In genomic region chr18:23239350-23239692, GRCh38 we compare ENCODE assay signal across 27 cellular contexts.
DNase-seq lines count a peak whose midpoint lies in the region; ATAC-seq and TF ChIP-seq lines count a peak whose summit lies in the region.
"Had no signal": no experiment of that assay in that cellular context is flagged by ENCODE, and none has a peak within 500 bp of the region (broad histone marks: within the 10 kb centered on the region; RNA-seq: fewer than 3 reads in every experiment).

No MANE protein-coding gene starts in this region.

- no peaks in the 10 kb centered on the region for H3K9me3 Mint-ChIP-seq in activated T-cell treated with anti-CD3 and anti-CD28 coated beads, Interleukin-2, amount 50 U/mL, for 24 hours
- no peaks in the 10 kb centered on the region for H3K9me3 Mint-ChIP-seq in immature natural killer cell
- no peaks in the 10 kb centered on the region for H3K9me3 Mint-ChIP-seq in stimulated activated naive B cell treated with anti-CD40 and anti-IgM and Interleukin-4, amounts not matched to agents 10 μg/mL and 1 μg/mL and 100 μg/mL, for 72 hours
- H3K9me3 Mint-ChIP-seq: activated T-helper 1 cell treated with anti-CD3 and anti-CD28 coated beads, Interleukin-12 subunit alpha, Interleukin-12 subunit beta, Interleukin-2, Interleukin-4 antibody, amounts not matched to agents 30 ng/mL and 10 ng/mL and 1 ng/mL, durations not matched to agents 14 hours and 24 hours and 36 hours; IgD-negative memory B cell; stimulated activated naive CD8-positive, alpha-beta T cell treated with anti-CD3 and anti-CD28 coated beads, Interleukin-15, Interleukin-2, amounts not matched to agents 100 ng/mL and 50 ng/mL, for 24 hours had no signal

- H3K4me1 Mint-ChIP-seq in activated T-cell treated with anti-CD3 and anti-CD28 coated beads, Interleukin-2, amount 50 U/mL, for 24 hours (ENCODE audit: low read depth), result peaks cover 32% of the 10 kb centered on the region
- peaks cover 32 to 33% of the 10 kb centered on the region in 2 donors for H3K4me1 Mint-ChIP-seq in immature natural killer cell
- peaks cover 15 to 43% of the 10 kb centered on the region in 2 donors for H3K4me1 Mint-ChIP-seq in stimulated activated naive B cell treated with anti-CD40 and anti-IgM and Interleukin-4, amounts not matched to agents 10 μg/mL and 1 μg/mL and 100 μg/mL, for 72 hours

- H3K36me3 Mint-ChIP-seq in activated T-cell treated with anti-CD3 and anti-CD28 coated beads, Interleukin-2, amount 50 U/mL, for 24 hours (ENCODE audit: low read depth), result peaks cover 3% of the 10 kb centered on the region
- peaks cover 0 to 3% (median 0%) of the 10 kb centered on the region in 3 donors for H3K36me3 Mint-ChIP-seq in immature natural killer cell
- peaks cover 6 to 24% of the 10 kb centered on the region in 2 donors for H3K36me3 Mint-ChIP-seq in stimulated activated naive B cell treated with anti-CD40 and anti-IgM and Interleukin-4, amounts not matched to agents 10 μg/mL and 1 μg/mL and 100 μg/mL, for 72 hours

- H4K20me1 ChIP-seq in OCI-LY7 (ENCODE audit: insufficient read depth, low read length), result no peaks in the 10 kb centered on the region

- POLR2A ChIA-PET in OCI-LY7 (lab: Charles Lee), result interaction anchor here (1.0 to 9.3 kb wide), 2 partner anchors 12 to 106 kb away, joined by 4 to 163 read pairs; no protein-coding TSS in a partner anchor

- H3K27ac Mint-ChIP-seq in activated T-cell treated with anti-CD3 and anti-CD28 coated beads, Interleukin-2, amount 50 U/mL, for 24 hours, result peak overlapping the region; percentile 44
- H3K27ac Mint-ChIP-seq in immature natural killer cell, result peak overlapping the region in 5 of 6 donors; percentile 81 to 98 (median 90)
- peak overlapping the region; percentile 25 for H3K27ac Mint-ChIP-seq in stimulated activated naive B cell treated with anti-CD40 and anti-IgM and Interleukin-4, amounts not matched to agents 10 μg/mL and 1 μg/mL and 100 μg/mL, for 72 hours
- H3K27ac Mint-ChIP-seq: activated CD8-positive, alpha-beta memory T cell treated with anti-CD3 and anti-CD28 coated beads, Interleukin-2, amount 10 ng/mL, durations not matched to agents 7 days and 5 days; activated T-helper 1 cell treated with anti-CD3 and anti-CD28 coated beads, Interleukin-12 subunit alpha, Interleukin-12 subunit beta, Interleukin-2, Interleukin-4 antibody, amounts not matched to agents 30 ng/mL and 10 ng/mL and 1 ng/mL, durations not matched to agents 14 hours and 24 hours and 36 hours had no signal

- H3K4me3 Mint-ChIP-seq in activated T-cell treated with anti-CD3 and anti-CD28 coated beads, Interleukin-2, amount 50 U/mL, for 24 hours, result no peak overlapping the region
- peak overlapping the region in 1 of 5 donors; percentile 25 for H3K4me3 Mint-ChIP-seq in immature natural killer cell
- H3K4me3 Mint-ChIP-seq in stimulated activated naive B cell treated with anti-CD40 and anti-IgM and Interleukin-4, amounts not matched to agents 10 μg/mL and 1 μg/mL and 100 μg/mL, for 72 hours, result no peak overlapping the region
- H3K4me3 Mint-ChIP-seq: activated CD4-positive, alpha-beta T cell treated with anti-CD3 and anti-CD28 coated beads, Interleukin-2, amount 10 ng/mL, durations not matched to agents 7 days and 5 days; activated CD8-positive, alpha-beta memory T cell treated with anti-CD3 and anti-CD28 coated beads, Interleukin-2, amount 10 ng/mL, durations not matched to agents 7 days and 5 days; activated T-helper 1 cell treated with anti-CD3 and anti-CD28 coated beads, Interleukin-12 subunit alpha, Interleukin-12 subunit beta, Interleukin-2, Interleukin-4 antibody, amounts not matched to agents 30 ng/mL and 10 ng/mL and 1 ng/mL, durations not matched to agents 14 hours and 24 hours and 36 hours; stimulated activated naive CD8-positive, alpha-beta T cell treated with anti-CD3 and anti-CD28 coated beads, Interleukin-15, Interleukin-2, amounts not matched to agents 100 ng/mL and 50 ng/mL, for 24 hours had no signal

- H3K4me1 ChIP-seq in OCI-LY7 (ENCODE audit: insufficient read depth, low read length, poor library complexity, severe bottlenecking), result peaks cover 90% of the 10 kb centered on the region

- peak overlapping the region; percentile 95 for H3K27ac ChIP-seq in OCI-LY7 (ENCODE audit: low read depth, low read length, poor library complexity, severe bottlenecking)
- H3K27ac ChIP-seq: cardiac muscle cell had no signal

- H3K4me3 ChIP-seq in OCI-LY7 (ENCODE audit: low read depth, low read length, poor library complexity, severe bottlenecking), result peak overlapping the region; percentile 25
- H3K4me3 ChIP-seq: cardiac muscle cell, gastrocnemius medialis, prostate gland, sigmoid colon, tibial nerve had no signal

- no peak for ATAC-seq in stimulated activated naive B cell treated with anti-CD40 and anti-IgM and Interleukin-4, amounts not matched to agents 10 μg/mL and 1 μg/mL and 100 μg/mL, for 72 hours (replicated peaks)
- ATAC-seq in HG03469 (IDR thresholded peaks at IDR 0.05; ENCODE audit: unreplicated experiment), result no peak
- ATAC-seq: activated CD8-positive, alpha-beta memory T cell treated with anti-CD3 and anti-CD28 coated beads, Interleukin-2, amount 10 ng/mL, durations not matched to agents 7 days and 5 days; activated naive CD4-positive, alpha-beta T cell treated with anti-CD3 and anti-CD28 coated beads, Interleukin-2, amount 50 U/mL, for 72 hours; gastrocnemius medialis had no signal

- intact Hi-C loops in OCI-LY7 (cut with micrococcal nuclease; ENCODE audit: unreplicated experiment), result no loop called here

- H3K9me3 ChIP-seq in OCI-LY7 (ENCODE audit: low read length), result no peaks in the 10 kb centered on the region
- H3K9me3 ChIP-seq: gastrocnemius medialis, prostate gland, sigmoid colon, tibial nerve had no signal

- peak overlapping the region; percentile 64 for H3K4me2 ChIP-seq in OCI-LY7 (ENCODE audit: low read length)

- no TSS peak for BruUV-seq in OCI-LY7 (replicated peaks; lab: Mats Ljungman, UMichigan)

- H3K9me2 ChIP-seq in OCI-LY7 (ENCODE audit: insufficient read depth, low read length), result no peaks in the 10 kb centered on the region

- CTCF ChIA-PET in OCI-LY7 (lab: Charles Lee; ENCODE audit: unreplicated experiment), result interaction anchor here (1.0 kb wide), 1 partner anchor 11 kb away, joined by 4 read pairs; no protein-coding TSS in a partner anchor

- DNase-seq in activated T-cell treated with anti-CD3 and anti-CD28 coated beads, Interleukin-2, amount 50 U/mL, for 24 hours, result no peak
- DNase-seq in activated T-cell treated with anti-CD3 and anti-CD28 coated beads for 4 hours, result no peak
- peak; percentile 74 for DNase-seq in OCI-LY7 (ENCODE audit: low spot score)
- no peak for DNase-seq in immature natural killer cell
- DNase-seq in stimulated activated naive B cell treated with anti-CD40 and anti-IgM and Interleukin-4, amounts not matched to agents 10 μg/mL and 1 μg/mL and 100 μg/mL, for 72 hours, result no peak
- no peak for DNase-seq in NCI-H1092 (lab: John Stamatoyannopoulos, UW)
- no peak for DNase-seq in NCI-H446 treated with DMSO at 0.1 percent for 48 hours (lab: John Stamatoyannopoulos, UW)
- DNase-seq: activated CD4-positive, alpha-beta T cell treated with anti-CD3 and anti-CD28 coated beads, Interleukin-2, amount 10 ng/mL, durations not matched to agents 7 days and 5 days; activated CD8-positive, alpha-beta memory T cell treated with anti-CD3 and anti-CD28 coated beads, Interleukin-2, amount 10 ng/mL, durations not matched to agents 7 days and 5 days; AML-193; aorta; DMS153; gastrocnemius medialis; NCI-H1105 treated with DMSO at 0.1 percent for 48 hours; NCI-H2081; NCI-H345; NCI-H82; SHP77; sigmoid colon had no signal

- no peaks in the 10 kb centered on the region for H3K27me3 Mint-ChIP-seq in activated T-cell treated with anti-CD3 and anti-CD28 coated beads, Interleukin-2, amount 50 U/mL, for 24 hours
- H3K27me3 Mint-ChIP-seq in immature natural killer cell (ENCODE audit: low read depth in 3 of 3), result peaks cover 0 to 3% (median 3%) of the 10 kb centered on the region in 3 donors
- no peaks in the 10 kb centered on the region for H3K27me3 Mint-ChIP-seq in stimulated activated naive B cell treated with anti-CD40 and anti-IgM and Interleukin-4, amounts not matched to agents 10 μg/mL and 1 μg/mL and 100 μg/mL, for 72 hours
- H3K27me3 Mint-ChIP-seq: activated CD4-positive, alpha-beta T cell treated with anti-CD3 and anti-CD28 coated beads, Interleukin-2, amount 10 ng/mL, durations not matched to agents 7 days and 5 days; activated CD8-positive, alpha-beta memory T cell treated with anti-CD3 and anti-CD28 coated beads, Interleukin-2, amount 10 ng/mL, durations not matched to agents 7 days and 5 days; stimulated activated naive CD8-positive, alpha-beta T cell treated with anti-CD3 and anti-CD28 coated beads, Interleukin-15, Interleukin-2, amounts not matched to agents 100 ng/mL and 50 ng/mL, for 24 hours had no signal

- no peaks in the 10 kb centered on the region; the same call in 1 of the 2 replicates for H3K79me2 ChIP-seq in OCI-LY7 (ENCODE audit: insufficient read depth, low read depth, low read length)

- peaks cover 34% of the 10 kb centered on the region; the same call in 1 of the 2 replicates for H3K36me3 ChIP-seq in OCI-LY7 (ENCODE audit: insufficient read depth, low read length)
- H3K36me3 ChIP-seq: cardiac muscle cell, gastrocnemius medialis, prostate gland, sigmoid colon had no signal

- TF ChIP-seq CTCF in OCI-LY7 (conservative IDR thresholded peaks at IDR 0.05; ENCODE audit: low read length), result no peak

- H2AFZ ChIP-seq in OCI-LY7 (ENCODE audit: low read length), result no peak overlapping the region

Comparison
In these comparisons a context has a peak if more than half of its experiments do, and no peak if none do; other contexts are left out.
1. H3K27ac Mint-ChIP-seq: peak in every context shown above with its lines; median percentile 90 in immature natural killer cell; 44 in activated T-cell treated with anti-CD3 and anti-CD28 coated beads, Interleukin-2, amount 50 U/mL, for 24 hours; 25 in stimulated activated naive B cell treated with anti-CD40 and anti-IgM and Interleukin-4, amounts not matched to agents 10 μg/mL and 1 μg/mL and 100 μg/mL, for 72 hours.